In genomic region chr4:1204828-1205591, GRCh38 we compare ENCODE assay signal across 13 cellular contexts. TPM values are rescaled to one million over a fixed set of nuclear protein-coding genes. Genes with fewer than 3 reads are reported as not detected.
DNase-seq lines count a peak whose midpoint lies in the region; ATAC-seq, FAIRE-seq and TF ChIP-seq lines count a peak whose summit lies in the region.
"Had no signal": no experiment of that assay in that cellular context is flagged by ENCODE, and none has a peak within 500 bp of the region (broad histone marks: within the 10 kb centered on the region; RNA-seq: fewer than 3 reads in every experiment).

No MANE protein-coding gene starts in this region.

- no peaks in the 10 kb centered on the region for H4K20me1 ChIP-seq in PC-3 (ENCODE audit: low read length)

- H3K27ac ChIP-seq in uterus (peak overlapping the region; percentile 88 to 93), PC-3 (ENCODE audit: low read length) (no peak overlapping the region)
- H3K27ac ChIP-seq: C4-2B had no signal

- peaks cover 32% of the 10 kb centered on the region for H3K4me1 Mint-ChIP-seq in activated naive CD4-positive, alpha-beta T cell treated with anti-CD3 and anti-CD28 coated beads, Interleukin-2, amount 50 U/mL, for 24 hours
- peaks cover 60% of the 10 kb centered on the region for H3K4me1 Mint-ChIP-seq in chondrocyte (ENCODE audit: low read depth)

- H3F3A ChIP-seq in PC-3 (ENCODE audit: low read length, unreplicated experiment) = no peaks in the 10 kb centered on the region

- H3K36me3 Mint-ChIP-seq in activated naive CD4-positive, alpha-beta T cell treated with anti-CD3 and anti-CD28 coated beads, Interleukin-2, amount 50 U/mL, for 24 hours = no peaks in the 10 kb centered on the region
- H3K36me3 Mint-ChIP-seq in chondrocyte (ENCODE audit: low read depth) = no peaks in the 10 kb centered on the region

- no peak for DNase-seq in activated naive CD4-positive, alpha-beta T cell (lab: John Stamatoyannopoulos, UW)
- DNase-seq in chondrocyte (ENCODE audit: low spot score) (peak; percentile 69), myocyte (ENCODE audit: low read depth) (peak; percentile 79), uterus (peak; percentile 23), PC-3 (no peak), GM12891 (ENCODE audit: insufficient read length, low spot score) (no peak), glomerular visceral epithelial cell (ENCODE audit: extremely low spot score) (no peak)
- DNase-seq: amniotic stem cell, Kasumi-1, NCI-H510A had no signal

- no peak overlapping the region for H3K4me2 ChIP-seq in PC-3 (ENCODE audit: low read length)

- no peaks in the 10 kb centered on the region for H3K9me3 Mint-ChIP-seq in activated naive CD4-positive, alpha-beta T cell treated with anti-CD3 and anti-CD28 coated beads, Interleukin-2, amount 50 U/mL, for 24 hours
- H3K9me3 Mint-ChIP-seq in chondrocyte (ENCODE audit: low read depth) = no peaks in the 10 kb centered on the region

- no peaks in the 10 kb centered on the region for H3K79me2 ChIP-seq in PC-3 (ENCODE audit: low read length)

- BruUV-seq in PC-3 (replicated peaks; lab: Mats Ljungman, UMichigan) = no TSS peak

- H3K27me3 ChIP-seq in uterus (no peaks in the 10 kb centered on the region), PC-3 (ENCODE audit: low read length) (no peaks in the 10 kb centered on the region)

- no peak for TF ChIP-seq POLR2A in uterus (IDR thresholded peaks at IDR 0.05)
- no peak for TF ChIP-seq POLR2A in GM12891 (IDR thresholded peaks at IDR 0.05; ENCODE audit: low read depth, low read length)

- FAIRE-seq in GM12891 (lab: Jason Lieb, UNC) = no peak
- FAIRE-seq: GM12892 had no signal

- CTCF ChIA-PET in PC-3 (lab: Charles Lee) = no interaction called here

- TF ChIP-seq CTCF in chondrocyte (IDR thresholded peaks at IDR 0.05) (no peak), uterus (IDR thresholded peaks at IDR 0.05) (no peak), PC-3 (conservative IDR thresholded peaks at IDR 0.05; ENCODE audit: low read depth, low read length) (no peak)

- no peaks in the 10 kb centered on the region for H3K9me2 ChIP-seq in PC-3 (replicated peaks; ENCODE audit: low read length)

- POLR2A ChIA-PET in PC-3 (lab: Charles Lee; ENCODE audit: unreplicated experiment) = no interaction called here

- H3K4me1 ChIP-seq in uterus = peaks cover 15 to 48% of the 10 kb centered on the region in 2 donors
- no peaks in the 10 kb centered on the region for H3K4me1 ChIP-seq in PC-3 (ENCODE audit: insufficient read depth, low read length)

- no peaks in the 10 kb centered on the region for H3K27me3 Mint-ChIP-seq in activated naive CD4-positive, alpha-beta T cell treated with anti-CD3 and anti-CD28 coated beads, Interleukin-2, amount 50 U/mL, for 24 hours
- no peaks in the 10 kb centered on the region for H3K27me3 Mint-ChIP-seq in chondrocyte (ENCODE audit: low read depth)

- no peak overlapping the region for H3K9ac ChIP-seq in PC-3 (ENCODE audit: low read length)

- H3K9me3 ChIP-seq in uterus (no peaks in the 10 kb centered on the region), PC-3 (ENCODE audit: low read length) (no peaks in the 10 kb centered on the region)

- peak overlapping the region; percentile 23 for H3K4me3 Mint-ChIP-seq in activated naive CD4-positive, alpha-beta T cell treated with anti-CD3 and anti-CD28 coated beads, Interleukin-2, amount 50 U/mL, for 24 hours
- H3K4me3 Mint-ChIP-seq in chondrocyte (ENCODE audit: unreplicated experiment) = no peak overlapping the region

- no peak overlapping the region for H3K4me3 ChIP-seq in uterus
- no peak overlapping the region for H3K4me3 ChIP-seq in PC-3 (ENCODE audit: low read length)

- no peak for ATAC-seq in PC-3

- H3K36me3 ChIP-seq in uterus (no peaks in the 10 kb centered on the region), PC-3 (ENCODE audit: low read depth, low read length) (no peaks in the 10 kb centered on the region)

- no peak overlapping the region for H2AFZ ChIP-seq in PC-3 (ENCODE audit: low read length)

- intact Hi-C loops in uterus (cut with DNase I; ENCODE audit: low total_unique reads) (no loop called here), PC-3 (cut with micrococcal nuclease) (no loop called here)

- H3K27ac Mint-ChIP-seq in activated naive CD4-positive, alpha-beta T cell treated with anti-CD3 and anti-CD28 coated beads, Interleukin-2, amount 50 U/mL, for 24 hours = peak overlapping the region; percentile 59
- H3K27ac Mint-ChIP-seq in chondrocyte (ENCODE audit: unreplicated experiment) = no peak overlapping the region

TF ChIP-seq in GM12891, 5 proteins besides CTCF, POLR2A, EP300 and RAD21:
- TF ChIP-seq POLR2AphosphoS5 (IDR thresholded peaks at IDR 0.05; ENCODE audit: low read depth, low read length) (no peak), PAX5 (IDR thresholded peaks at IDR 0.05; ENCODE audit: insufficient read depth, low read length, severe bottlenecking) (no peak), TAF1 (IDR thresholded peaks at IDR 0.05; ENCODE audit: low read depth, low read length) (no peak)

RNA-seq across cellular contexts. Expression of gene SPON2, which starts 32.6 kb away (rescaled TPM):
- total RNA-seq in chondrocyte = 158 to 184 TPM (median 162 TPM) in 3 replicates
- total RNA-seq in myocyte = 0.47 and 3.7 TPM in 2 replicates
- 4.1 TPM for polyA plus RNA-seq in myocyte (2012)
- total RNA-seq in uterus = 100 to 1,000 TPM in 2 of 4 donors, 10 to 100 TPM in 2; 60.6 to 262 (median 115) TPM
- total RNA-seq in PC-3 (2014; rRNA removed) = 0.80 and 1.0 TPM in 2 replicates
- 2.4 TPM for polyA plus RNA-seq in GM12891 (2012; ENCODE audit: low read depth, missing spikeins)

RNA-seq across cellular contexts. Expression of gene CTBP1, which starts 43.9 kb away (rescaled TPM):
- total RNA-seq in chondrocyte (147 to 175 TPM (median 151 TPM) in 3 replicates), myocyte (179 and 259 TPM in 2 replicates), uterus (100 to 1,000 TPM; 104 to 193 (median 162) TPM), PC-3 (2014; rRNA removed) (223 and 266 TPM in 2 replicates)
- polyA plus RNA-seq in myocyte (2012) = 182 TPM
- 97.8 TPM for polyA plus RNA-seq in GM12891 (2012; ENCODE audit: low read depth, missing spikeins)

Comparison
In these comparisons a context has a peak if more than half of its experiments do, and no peak if none do; other contexts are left out.
1. DNase-seq: peak in chondrocyte (single experiment), myocyte (single experiment) and uterus (2 of 2); none in activated naive CD4-positive, alpha-beta T cell (0 of 4), PC-3 (single experiment), GM12891 (single experiment) and glomerular visceral epithelial cell (single experiment).
2. RNA of gene SPON2, which starts 32.6 kb away (total RNA-seq): 158 to 184 TPM in chondrocyte and 60.6 to 262 TPM in uterus; 0.47 to 3.7 TPM in myocyte and 0.80 to 1.0 TPM in PC-3; every median in the first group is over 10 times any median in the second.